24 cellular contexts compared by ENCODE assay signal in genomic region chr3:159945930-159946329, GRCh38. TPM values are rescaled to one million over a fixed set of nuclear protein-coding genes. Genes with fewer than 3 reads are reported as not detected.
"Had no signal": no experiment of that assay in that cellular context is flagged by ENCODE, and none has a peak within 500 bp of the region (broad histone marks: within the 10 kb centered on the region; RNA-seq: fewer than 3 reads in every experiment).

No MANE protein-coding gene starts in this region.

- H3K4me3 ChIP-seq: gastrocnemius medialis, lung, pancreas, right lobe of liver, smooth muscle cell, stomach, thyroid gland had no signal

- FAIRE-seq: endometrium, keratinocyte, pancreas had no signal

- DNase-seq: cortex of kidney; effector memory CD8-positive, alpha-beta T cell; foreskin fibroblast; gastrocnemius medialis; head of caudate nucleus; left ventricle myocardium superior; naive B cell; pancreas; retina; right lobe of liver; stimulated activated CD4-positive, alpha-beta T cell treated with anti-CD3 and anti-CD28 coated beads, Interleukin-12 subunit alpha, Interleukin-12 subunit beta, amount 100 ng/mL, for 4 hours; stimulated activated CD4-positive, alpha-beta T cell treated with anti-CD3 and anti-CD28 coated beads, Interleukin-1b, Interleukin-23, amount 100 ng/mL, for 48 hours; stimulated activated CD4-positive, alpha-beta T cell treated with anti-CD3 and anti-CD28 coated beads, Interleukin-4, amount 100 ng/mL, for 1 hour; stimulated activated naive CD4-positive, alpha-beta T cell treated with Interleukin-2 at 50 U/mL for 16 hours; stomach; thyroid gland had no signal

- H3K9me3 ChIP-seq: gastrocnemius medialis, neutrophil, pancreas, right lobe of liver, stomach, thyroid gland had no signal

- H3K4me1 ChIP-seq: gastrocnemius medialis, pancreas, right lobe of liver, thyroid gland had no signal

- H3K4me2 ChIP-seq: smooth muscle cell had no signal

- H3K27me3 ChIP-seq: gastrocnemius medialis, neutrophil, pancreas, right lobe of liver, thyroid gland had no signal

- ATAC-seq: effector memory CD8-positive, alpha-beta T cell; gastrocnemius medialis; left ventricle myocardium superior; natural killer cell treated with Interleukin-12 subunit alpha and Interleukin-12 subunit beta and Interleukin-15 and Interleukin-18, amount 100 ng/mL, for 72 hours; pancreas; right lobe of liver; stimulated activated effector memory CD8-positive, alpha-beta T cell treated with anti-CD3 and anti-CD28 coated beads, Interleukin-12 subunit alpha, Interleukin-12 subunit beta, amount 100 ng/mL, for 72 hours had no signal

- H3K36me3 ChIP-seq: gastrocnemius medialis, neutrophil, pancreas, right lobe of liver, stomach, thyroid gland had no signal

- H3K27ac ChIP-seq: gastrocnemius medialis, neutrophil, pancreas, right lobe of liver, stomach, thyroid gland had no signal

RNA-seq across cellular contexts. Expression of gene IL12A, which starts 42.7 kb away (rescaled TPM):
- total RNA-seq: gastrocnemius medialis, subcutaneous adipose tissue had no signal
- polyA plus RNA-seq: smooth muscle cell had no signal
